8 cellular contexts compared by ENCODE assay signal in genomic region chr3:28240440-28240839, GRCh38. TPM values are rescaled to one million over a fixed set of nuclear protein-coding genes. Genes with fewer than 3 reads are reported as not detected.
DNase-seq lines count a peak whose midpoint lies in the region; ATAC-seq and TF ChIP-seq lines count a peak whose summit lies in the region.

No MANE protein-coding gene starts in this region.

- H3K27me3 Mint-ChIP-seq in activated T-helper 17 cell treated with anti-CD3 and anti-CD28 coated beads, Interleukin-2, amount 50 U/mL, for 72 hours = no peaks in the 10 kb centered on the region
- H3K27me3 Mint-ChIP-seq in memory B cell = no peaks in the 10 kb centered on the region

- TF ChIP-seq CTCF in left ventricle myocardium inferior (IDR thresholded peaks at IDR 0.05; ENCODE audit: borderline replicate concordance) = no peak
- no peak for TF ChIP-seq CTCF in uterus (IDR thresholded peaks at IDR 0.05)

- H3K27me3 ChIP-seq in left ventricle myocardium inferior (ENCODE audit: low read depth) (no peaks in the 10 kb centered on the region), uterus (no peaks in the 10 kb centered on the region)

- H3K4me1 Mint-ChIP-seq in activated T-helper 17 cell treated with anti-CD3 and anti-CD28 coated beads, Interleukin-2, amount 50 U/mL, for 72 hours = peaks cover 24% of the 10 kb centered on the region
- peaks cover 23% of the 10 kb centered on the region for H3K4me1 Mint-ChIP-seq in memory B cell

- peak overlapping the region; percentile 93 for H3K4me3 Mint-ChIP-seq in activated T-helper 17 cell treated with anti-CD3 and anti-CD28 coated beads, Interleukin-2, amount 50 U/mL, for 72 hours
- H3K4me3 Mint-ChIP-seq in memory B cell = peak overlapping the region; percentile 98

- no peak for DNase-seq in left ventricle myocardium inferior
- no peak for DNase-seq in left ventricle myocardium superior
- DNase-seq in memory B cell (ENCODE audit: low spot score in 2 of 2) = no peak
- DNase-seq in uterus = no peak

- H3K4me1 ChIP-seq in left ventricle myocardium inferior (peaks cover 42% of the 10 kb centered on the region), uterus (no peaks in the 10 kb centered on the region)

- H3K27ac ChIP-seq in left ventricle myocardium inferior (replicated peaks) = peak overlapping the region; percentile 90
- peak overlapping the region in 1 of 2 donors; percentile 33 for H3K27ac ChIP-seq in uterus

- no peak for ATAC-seq in left ventricle myocardium superior
- ATAC-seq in activated T-helper 17 cell treated with anti-CD3 and anti-CD28 coated beads, Interleukin-2, amount 50 U/mL, for 72 hours (replicated peaks) = no peak
- no peak for ATAC-seq in memory B cell (ENCODE audit: low read depth)
- no peak for ATAC-seq in GM21576 (IDR thresholded peaks at IDR 0.05; ENCODE audit: unreplicated experiment)
- ATAC-seq in GM21825 (IDR thresholded peaks at IDR 0.05; ENCODE audit: unreplicated experiment) = no peak
- no peak for ATAC-seq in GM21723 (IDR thresholded peaks at IDR 0.05; ENCODE audit: unreplicated experiment)

- peak overlapping the region; percentile 85 for H3K27ac Mint-ChIP-seq in activated T-helper 17 cell treated with anti-CD3 and anti-CD28 coated beads, Interleukin-2, amount 50 U/mL, for 72 hours
- peak overlapping the region; percentile 69 for H3K27ac Mint-ChIP-seq in memory B cell

- H3K9me3 ChIP-seq in left ventricle myocardium inferior (replicated peaks) = no peaks in the 10 kb centered on the region
- no peaks in the 10 kb centered on the region for H3K9me3 ChIP-seq in uterus

- intact Hi-C loops in left ventricle myocardium inferior (cut with micrococcal nuclease) (no loop called here), left ventricle myocardium superior (cut with micrococcal nuclease) (no loop called here), uterus (cut with DNase I; ENCODE audit: low total_unique reads) (no loop called here)

- peaks cover 5% of the 10 kb centered on the region for H3K36me3 Mint-ChIP-seq in activated T-helper 17 cell treated with anti-CD3 and anti-CD28 coated beads, Interleukin-2, amount 50 U/mL, for 72 hours (ENCODE audit: low read depth)
- H3K36me3 Mint-ChIP-seq in memory B cell = peaks cover 2% of the 10 kb centered on the region

- H3K4me3 ChIP-seq in left ventricle myocardium inferior = peak overlapping the region; percentile 98
- H3K4me3 ChIP-seq in uterus = peak overlapping the region; percentile 92 to 99

- H3K9me3 Mint-ChIP-seq in activated T-helper 17 cell treated with anti-CD3 and anti-CD28 coated beads, Interleukin-2, amount 50 U/mL, for 72 hours = no peaks in the 10 kb centered on the region
- peaks cover 1% of the 10 kb centered on the region for H3K9me3 Mint-ChIP-seq in memory B cell

- H3K36me3 ChIP-seq in left ventricle myocardium inferior (no peaks in the 10 kb centered on the region), uterus (no peaks in the 10 kb centered on the region)

- no peak for TF ChIP-seq POLR2A in uterus (IDR thresholded peaks at IDR 0.05)

RNA-seq across cellular contexts. Expression of gene CMC1, which starts 1.0 kb away (rescaled TPM):
- total RNA-seq in left ventricle myocardium inferior (41.0 TPM), left ventricle myocardium superior (35.9 TPM), uterus (10 to 100 TPM in 1 of 4 donors, 1 to 10 TPM in 3; 2.0 to 17.8 (median 3.9) TPM)
- total RNA-seq in activated T-helper 17 cell treated with anti-CD3 and anti-CD28 coated beads, Interleukin-2, amount 50 U/mL, for 72 hours = 10 to 100 TPM; 19.1 to 20.5 TPM
